19 cellular contexts compared by ENCODE assay signal in the genomic region with DNA sequence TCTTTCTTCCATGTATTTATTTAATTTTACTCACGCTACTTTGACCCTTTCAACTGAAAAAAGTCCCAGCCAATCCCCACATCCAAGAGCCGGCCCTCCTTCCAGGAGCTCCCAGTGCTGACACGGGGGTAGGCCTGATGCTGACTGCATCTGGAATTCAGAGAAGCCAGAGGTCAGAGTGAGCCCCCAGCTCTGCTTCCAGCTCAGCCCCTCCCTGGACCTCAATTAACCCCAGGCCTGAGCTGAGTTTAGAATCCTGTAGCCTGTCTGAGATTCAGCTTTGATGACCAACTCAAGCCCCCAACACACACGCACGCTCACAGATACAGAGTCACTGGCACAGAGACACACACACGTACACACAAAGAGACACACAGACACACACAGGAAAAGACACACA.
DNase-seq lines count a peak whose midpoint lies in the region; ATAC-seq, FAIRE-seq and TF ChIP-seq lines count a peak whose summit lies in the region.
"Had no signal": no experiment of that assay in that cellular context is flagged by ENCODE, and none has a peak within 500 bp of the region (broad histone marks: within the 10 kb centered on the region; RNA-seq: fewer than 3 reads in every experiment).

No MANE protein-coding gene starts in this region.

- no peaks in the 10 kb centered on the region for H3K4me1 Mint-ChIP-seq in activated T-helper 2 cell treated with anti-CD3 and anti-CD28 coated beads, Interferon-gamma antibody, Interleukin-2, Interleukin-4, amounts not matched to agents 10 μg/mL and 5 μg/mL and 100 μg/mL, durations not matched to agents 14 hours and 24 hours and 36 hours (ENCODE audit: low read depth)

- H3K36me3 Mint-ChIP-seq in activated T-helper 2 cell treated with anti-CD3 and anti-CD28 coated beads, Interferon-gamma antibody, Interleukin-2, Interleukin-4, amounts not matched to agents 10 μg/mL and 5 μg/mL and 100 μg/mL, durations not matched to agents 14 hours and 24 hours and 36 hours (ENCODE audit: low read depth) = no peaks in the 10 kb centered on the region

- no peak overlapping the region for H3K4me3 Mint-ChIP-seq in activated T-helper 2 cell treated with anti-CD3 and anti-CD28 coated beads, Interferon-gamma antibody, Interleukin-2, Interleukin-4, amounts not matched to agents 10 μg/mL and 5 μg/mL and 100 μg/mL, durations not matched to agents 14 hours and 24 hours and 36 hours (ENCODE audit: low read depth)
- H3K4me3 Mint-ChIP-seq: GM23338 had no signal

- in situ Hi-C loops in HepG2 (cut with HindIII; ENCODE audit: extremely low pct_ligation_motif_present, low pct_unique_long_range_greater_than_20kb) = loop anchor here (10.0 kb wide), 1 partner anchor 230 kb away; no protein-coding TSS in a partner anchor

- TF ChIP-seq POLR2A in right lobe of liver (IDR thresholded peaks at IDR 0.05) = no peak
- no peak for TF ChIP-seq POLR2A in HepG2 (IDR thresholded peaks at IDR 0.05; ENCODE audit: insufficient read depth in 1 of 2, low read depth in 2 of 2, low read length in 2 of 2)

- intact Hi-C loops in right lobe of liver (cut with DNase I) = loop anchor here in 1 of 2 donors (10.0 kb wide), 1 partner anchor 230 kb away; no protein-coding TSS in a partner anchor
- intact Hi-C loops in HepG2 (cut with micrococcal nuclease; ENCODE audit: unreplicated experiment) = loop anchor here (10.0 kb wide), 1 partner anchor 230 kb away; no protein-coding TSS in a partner anchor
- intact Hi-C loops in posterior cingulate gyrus (cut with DNase I) = loop anchor here (2.0 to 10.0 kb wide), 2 partner anchors 230 kb away; no protein-coding TSS in a partner anchor
- intact Hi-C loops in activated T-helper 2 cell treated with anti-CD3 and anti-CD28 coated beads, Interferon-gamma antibody, Interleukin-2, Interleukin-4, amounts not matched to agents 10 μg/mL and 5 μg/mL and 100 μg/mL, durations not matched to agents 14 hours and 24 hours and 36 hours (cut with micrococcal nuclease) = no loop called here

- no peak overlapping the region for H3K4me2 ChIP-seq in HepG2 (ENCODE audit: low read depth, low read length)
- H3K4me2 ChIP-seq: GM23338, KMS-11, PC-9 had no signal

- POLR2A ChIA-PET in HepG2 (lab: Yijun Ruan, JAX) = no interaction called here

- no peaks in the 10 kb centered on the region for H3K9me3 Mint-ChIP-seq in activated T-helper 2 cell treated with anti-CD3 and anti-CD28 coated beads, Interferon-gamma antibody, Interleukin-2, Interleukin-4, amounts not matched to agents 10 μg/mL and 5 μg/mL and 100 μg/mL, durations not matched to agents 14 hours and 24 hours and 36 hours

- DNase-seq in right lobe of liver = peak in 2 of 3 donors; percentile 3 to 11
- no peak for DNase-seq in HepG2 (ENCODE audit: low spot score)
- DNase-seq in left kidney (ENCODE audit: low read depth, low spot score) = peak; percentile 49
- DNase-seq in posterior cingulate gyrus = peak in 6 of 10 donors; percentile 1 to 55 (median 26)
- DNase-seq in activated T-helper 2 cell treated with anti-CD3 and anti-CD28 coated beads, Interferon-gamma antibody, Interleukin-2, Interleukin-4, amounts not matched to agents 10 μg/mL and 5 μg/mL and 100 μg/mL, durations not matched to agents 14 hours and 24 hours and 36 hours (ENCODE audit: low spot score) = no peak
- no peak for DNase-seq in activated CD4-positive, alpha-beta T cell treated with anti-CD3 and anti-CD28 coated beads, Interleukin-2, amount 50 U/mL, for 1 hour
- DNase-seq in substantia nigra (lab: John Stamatoyannopoulos, UW) = no peak
- DNase-seq: GDM1, NCI-H1048, NCI-H1436 treated with DMSO at 0.1 percent for 48 hours, NCI-H510A treated with DMSO at 0.1 percent for 48 hours, NCI-H82, PC-9 had no signal

- H2AFZ ChIP-seq in HepG2 (ENCODE audit: low read length) = no peak overlapping the region
- H2AFZ ChIP-seq: GM23338, PC-9 had no signal

- H3K9ac ChIP-seq in HepG2 (ENCODE audit: insufficient read depth, low read depth, low read length) = no peak overlapping the region
- H3K9ac ChIP-seq: KMS-11 had no signal

- TF ChIP-seq RAD21 in HepG2 (CRISPR knock-in tag; IDR thresholded peaks at IDR 0.05) = no peak

- H3K36me3 ChIP-seq in right lobe of liver (no peaks in the 10 kb centered on the region), HepG2 (replicated peaks in 1 of 2; ENCODE audit: control insufficient read depth in 1 of 2, insufficient read depth in 2 of 2, low read length in 2 of 2) (no peaks in the 10 kb centered on the region)

- no peak for FAIRE-seq in HepG2 (lab: Jason Lieb, UNC)
- FAIRE-seq: A204.1, GM12891, GM18507 had no signal

- H3K9me3 ChIP-seq in right lobe of liver (no peaks in the 10 kb centered on the region), HepG2 (ENCODE audit: low read length) (no peaks in the 10 kb centered on the region)

- H3K27me3 ChIP-seq in right lobe of liver (no peaks in the 10 kb centered on the region), HepG2 (ENCODE audit: control insufficient read depth in 1 of 2, insufficient read depth in 2 of 2, low read length in 2 of 2) (peaks cover 3 to 49% of the 10 kb centered on the region in 2 experiments; a peak in 4 of 5 replicates)

- TF ChIP-seq EP300 in HepG2 (IDR thresholded peaks at IDR 0.05; ENCODE audit: low read depth in 2 of 2, low read length in 2 of 2) (no peak), HepG2 (CRISPR knock-in tag; IDR thresholded peaks at IDR 0.05; ENCODE audit: borderline replicate concordance) (no peak)

- no TSS peak for BruUV-seq in HepG2 (replicated peaks; lab: Mats Ljungman, UMichigan)

- H3K27ac ChIP-seq in right lobe of liver (no peak overlapping the region), HepG2 (ENCODE audit: extremely low read length, insufficient read depth, low read length) (no peak overlapping the region), substantia nigra (ENCODE audit: low read depth, low read length, poor library complexity, severe bottlenecking) (no peak overlapping the region)
- H3K27ac ChIP-seq: KMS-11, PC-9 had no signal

- H3K4me1 ChIP-seq in right lobe of liver = no peaks in the 10 kb centered on the region
- peaks cover 8% of the 10 kb centered on the region; the same call in 1 of the 2 replicates for H3K4me1 ChIP-seq in HepG2 (ENCODE audit: insufficient read depth, low read length)

- no peak for ATAC-seq in right lobe of liver
- ATAC-seq in HepG2 = no peak
- no peak for ATAC-seq in GM19023 (IDR thresholded peaks at IDR 0.05; ENCODE audit: unreplicated experiment)
- ATAC-seq: GM23338 had no signal

- H4K20me1 ChIP-seq in HepG2 (ENCODE audit: insufficient read depth, low read length) = peaks cover 7% of the 10 kb centered on the region; the same call in 1 of the 2 replicates

- CTCF ChIA-PET in HepG2 (lab: Yijun Ruan, JAX; ENCODE audit: low intra/inter-chr PET ratio, low total read pairs) = no interaction called here

- H3K4me3 ChIP-seq in right lobe of liver = no peak overlapping the region
- no peak overlapping the region for H3K4me3 ChIP-seq in HepG2 (replicated peaks in 1 of 3; ENCODE audit: insufficient read depth in 1 of 3, low read depth in 2 of 3, low read length in 3 of 3)
- H3K4me3 ChIP-seq: GM23338, PC-9 had no signal

- WGBS in right lobe of liver (ENCODE audit: insufficient coverage, low coverage, low lambda C conversion rate, missing lambda C conversion rate) = 45% methylated on average over 4 of the region's 6 CpGs
- WGBS in HepG2 (ENCODE audit: low lambda C conversion rate) = 6% methylated on average over 6 of the region's 6 CpGs

- H3K27me3 Mint-ChIP-seq in activated T-helper 2 cell treated with anti-CD3 and anti-CD28 coated beads, Interferon-gamma antibody, Interleukin-2, Interleukin-4, amounts not matched to agents 10 μg/mL and 5 μg/mL and 100 μg/mL, durations not matched to agents 14 hours and 24 hours and 36 hours (ENCODE audit: low read depth) = peaks cover 3% of the 10 kb centered on the region

- H3K27ac Mint-ChIP-seq in activated T-helper 2 cell treated with anti-CD3 and anti-CD28 coated beads, Interferon-gamma antibody, Interleukin-2, Interleukin-4, amounts not matched to agents 10 μg/mL and 5 μg/mL and 100 μg/mL, durations not matched to agents 14 hours and 24 hours and 36 hours = no peak overlapping the region
- H3K27ac Mint-ChIP-seq: GM23338 had no signal

- H3K79me2 ChIP-seq in HepG2 (ENCODE audit: insufficient read depth, low read length) = no peaks in the 10 kb centered on the region

- TF ChIP-seq CTCF in right lobe of liver (IDR thresholded peaks at IDR 0.05) = no peak
- no peak for TF ChIP-seq CTCF in HepG2 (CRISPR knock-in tag; IDR thresholded peaks at IDR 0.05)

TF ChIP-seq in HepG2, 621 proteins besides CTCF, POLR2A, EP300 and RAD21 (continues in another document):
- no peak for TF ChIP-seq SMAD3 (CRISPR knock-in tag; IDR thresholded peaks at IDR 0.05)
- no peak for TF ChIP-seq ZNF724P (CRISPR knock-in tag; IDR thresholded peaks at IDR 0.05; ENCODE audit: borderline replicate concordance)
- no peak for TF ChIP-seq SPEN (CRISPR knock-in tag; IDR thresholded peaks at IDR 0.05; ENCODE audit: low read depth)
- no peak for TF ChIP-seq ATM (IDR thresholded peaks at IDR 0.05; ENCODE audit: borderline replicate concordance)
- no peak for TF ChIP-seq ZNF678 (CRISPR knock-in tag; IDR thresholded peaks at IDR 0.05)
- no peak for TF ChIP-seq ZNF7 (CRISPR knock-in tag; IDR thresholded peaks at IDR 0.05)
- TF ChIP-seq KDM3A (CRISPR knock-in tag; IDR thresholded peaks at IDR 0.05; ENCODE audit: low read depth) = no peak
- no peak for TF ChIP-seq ZNF703 (CRISPR knock-in tag; IDR thresholded peaks at IDR 0.05; ENCODE audit: borderline replicate concordance)
- no peak for TF ChIP-seq SMAD1 (CRISPR knock-in tag; IDR thresholded peaks at IDR 0.05; ENCODE audit: borderline replicate concordance, low read depth)
- no peak for TF ChIP-seq ZBTB46 (CRISPR knock-in tag; IDR thresholded peaks at IDR 0.05; ENCODE audit: borderline replicate concordance)
- no peak for TF ChIP-seq PAF1 (CRISPR knock-in tag; IDR thresholded peaks at IDR 0.05)

Comparison
In these comparisons a context has a peak if more than half of its experiments do, and no peak if none do; other contexts are left out.
1. DNase-seq: peak in right lobe of liver (2 of 3), left kidney (single experiment) and posterior cingulate gyrus (6 of 10); none in HepG2 (single experiment), activated T-helper 2 cell treated with anti-CD3 and anti-CD28 coated beads, Interferon-gamma antibody, Interleukin-2, Interleukin-4, amounts not matched to agents 10 μg/mL and 5 μg/mL and 100 μg/mL, durations not matched to agents 14 hours and 24 hours and 36 hours (single experiment), activated CD4-positive, alpha-beta T cell treated with anti-CD3 and anti-CD28 coated beads, Interleukin-2, amount 50 U/mL, for 1 hour (single experiment) and substantia nigra (0 of 49).